8 cellular contexts compared by ENCODE assay signal in genomic region chr6:31896493-31896855, GRCh38.
DNase-seq lines count a peak whose midpoint lies in the region; ATAC-seq and TF ChIP-seq lines count a peak whose summit lies in the region.

No MANE protein-coding gene starts in this region.

- peak overlapping the region; percentile 70 for H3K4me3 ChIP-seq in GM12875 (ENCODE audit: low read depth, low read length)
- peak overlapping the region; percentile 71 to 88 for H3K4me3 ChIP-seq in foreskin fibroblast (ENCODE audit: low read depth in 1 of 2, low read length in 2 of 2)
- peak overlapping the region; percentile 77 for H3K4me3 ChIP-seq in skeletal muscle cell (ENCODE audit: low read depth, low read length)

- TF ChIP-seq CTCF in GM12875 (IDR thresholded peaks at IDR 0.05; ENCODE audit: borderline replicate concordance, insufficient read depth, low read depth, low read length) (no peak), VCaP (conservative IDR thresholded peaks at IDR 0.05) (no peak), foreskin fibroblast (IDR thresholded peaks at IDR 0.05; ENCODE audit: low read depth, low read length) (no peak)

- peak overlapping the region; percentile 83 for H3K27ac ChIP-seq in VCaP

- no peak for ATAC-seq in GM18511 (IDR thresholded peaks at IDR 0.05; ENCODE audit: unreplicated experiment)
- no peak for ATAC-seq in GM18519 (IDR thresholded peaks at IDR 0.05; ENCODE audit: low FRiP score, unreplicated experiment)

- no peak for DNase-seq in foreskin fibroblast
- DNase-seq in skeletal muscle cell (ENCODE audit: low read depth), result no peak
- no peak for DNase-seq in T1000 (lab: John Stamatoyannopoulos, UW)
- no peak for DNase-seq in NCI-H446 (lab: John Stamatoyannopoulos, UW)
